Comparison of ENCODE assay signal across 8 cellular contexts in the genomic region with DNA sequence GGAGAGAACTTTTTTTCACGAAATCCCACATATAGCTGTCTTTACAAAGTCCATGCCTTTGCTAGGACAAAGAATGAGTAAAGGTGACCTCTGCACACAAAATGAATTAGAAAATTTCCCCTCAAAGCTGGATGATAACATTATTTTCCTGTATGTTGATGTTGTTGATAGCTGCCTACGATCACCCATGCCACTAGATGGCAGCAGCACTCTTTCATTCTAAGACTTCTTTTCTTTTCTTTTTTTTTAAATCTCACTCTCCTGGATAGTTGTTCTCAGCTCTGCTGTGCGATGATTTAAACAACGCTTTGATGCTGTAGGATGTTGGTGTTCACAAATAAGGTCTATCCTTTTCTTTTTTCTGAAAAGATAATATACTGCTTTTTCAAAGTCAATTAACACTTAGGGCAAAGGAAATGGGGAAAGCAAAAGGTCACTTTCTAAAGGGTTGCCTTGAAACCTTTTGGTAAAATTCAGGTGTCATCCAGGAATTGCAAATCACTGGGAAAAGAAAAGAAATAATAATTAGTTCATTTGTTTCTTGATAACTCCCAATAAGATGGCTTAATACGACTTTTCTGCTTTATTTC.
DNase-seq lines count a peak whose midpoint lies in the region; ATAC-seq and TF ChIP-seq lines count a peak whose summit lies in the region.

No MANE protein-coding gene starts in this region.

- H3K36me3 ChIP-seq in MM.1S (replicated peaks; ENCODE audit: insufficient read depth, low read length): no peaks in the 10 kb centered on the region

- in situ Hi-C loops in astrocyte of the cerebellum (cut with HindIII; ENCODE audit: low sequenced_read_pairs): no loop called here

- no peak overlapping the region for H2AFZ ChIP-seq in MM.1S (ENCODE audit: low read length)

- CTCF ChIA-PET in RWPE1 (lab: Yijun Ruan, JAX): interaction anchor here (0.6 to 1.1 kb wide), 12 partner anchors 9 to 1241 kb away, joined by 3 to 4 read pairs (median 3); no protein-coding TSS in a partner anchor

- POLR2A ChIA-PET in RWPE1 (lab: Yijun Ruan, JAX; ENCODE audit: low non-redundant PET): no interaction called here

- H3K27ac ChIP-seq in MM.1S (ENCODE audit: low read length) (no peak overlapping the region), RWPE1 (no peak overlapping the region)

- TF ChIP-seq CTCF in MM.1S (IDR thresholded peaks at IDR 0.05; ENCODE audit: low read length): peak; percentile 87
- peak; percentile 83 for TF ChIP-seq CTCF in RWPE1 (conservative IDR thresholded peaks at IDR 0.05; ENCODE audit: low read depth)
- TF ChIP-seq CTCF in astrocyte of the cerebellum (IDR thresholded peaks at IDR 0.05; ENCODE audit: low read depth, low read length, missing control alignments): peak; percentile 78

- H3F3A ChIP-seq in MM.1S (ENCODE audit: insufficient read depth, low read length): 0 out of 2 replicates have a peak, but pooled peaks cover 6% of the 10 kb centered on the region

- no peak overlapping the region for H3K4me2 ChIP-seq in MM.1S (ENCODE audit: low read depth, low read length)

- no peaks in the 10 kb centered on the region for H4K20me1 ChIP-seq in MM.1S (ENCODE audit: insufficient read depth, low read length)

- no peak overlapping the region for H3K9ac ChIP-seq in MM.1S (ENCODE audit: low read length)

- no peaks in the 10 kb centered on the region for H3K9me2 ChIP-seq in MM.1S (replicated peaks; ENCODE audit: insufficient read depth, low read length)

- H3K27me3 ChIP-seq in MM.1S (replicated peaks; ENCODE audit: insufficient read depth, low read length): no peaks in the 10 kb centered on the region

- H3K9me3 ChIP-seq in MM.1S (replicated peaks; ENCODE audit: insufficient read depth, low read length): no peaks in the 10 kb centered on the region

- peaks cover 20% of the 10 kb centered on the region for H3K4me1 ChIP-seq in MM.1S (ENCODE audit: low read length)

- no peak for ATAC-seq in activated CD4-positive, CD25-positive, alpha-beta regulatory T cell treated with anti-CD3 and anti-CD28 coated beads, Interleukin-2, amount 50 U/mL, for 24 hours

- H3K79me2 ChIP-seq in MM.1S (ENCODE audit: low read length): no peaks in the 10 kb centered on the region

- peak; percentile 32 for DNase-seq in activated CD4-positive, CD25-positive, alpha-beta regulatory T cell treated with anti-CD3 and anti-CD28 coated beads, Interleukin-2, amount 50 U/mL, for 72 hours
- peak; percentile 51 for DNase-seq in HCEC 1CT
- DNase-seq in MM.1S: peak; percentile 72
- peak; percentile 46 for DNase-seq in RWPE1 (ENCODE audit: low spot score)
- peak; percentile 80 for DNase-seq in astrocyte of the cerebellum (ENCODE audit: low read depth)
- peak; percentile 2 to 81 for DNase-seq in hippocampal formation (lab: John Stamatoyannopoulos, UW)
- peak; percentile 8 for DNase-seq in stimulated activated CD4-positive, alpha-beta T cell treated with anti-CD3 and anti-CD28 coated beads, Interleukin-12 subunit alpha, Interleukin-12 subunit beta, amount 100 ng/mL, for 4 hours

- H3K4me3 ChIP-seq in MM.1S (ENCODE audit: low read length): no peak overlapping the region
- no peak overlapping the region for H3K4me3 ChIP-seq in astrocyte of the cerebellum (ENCODE audit: low read depth, low read length)

Comparison
In these comparisons a context has a peak if more than half of its experiments do, and no peak if none do; other contexts are left out.
1. DNase-seq: peak in every context shown above with its lines; median percentile 80 in astrocyte of the cerebellum; 72 in MM.1S; 51 in HCEC 1CT; 46 in RWPE1; 42 in hippocampal formation; 32 in activated CD4-positive, CD25-positive, alpha-beta regulatory T cell treated with anti-CD3 and anti-CD28 coated beads, Interleukin-2, amount 50 U/mL, for 72 hours; 8 in stimulated activated CD4-positive, alpha-beta T cell treated with anti-CD3 and anti-CD28 coated beads, Interleukin-12 subunit alpha, Interleukin-12 subunit beta, amount 100 ng/mL, for 4 hours.